ENCODE assay signal across 30 cellular contexts in genomic region chr2:103165836-103166235, GRCh38.
"Had no signal": no experiment of that assay in that cellular context is flagged by ENCODE, and none has a peak within 500 bp of the region (broad histone marks: within the 10 kb centered on the region; RNA-seq: fewer than 3 reads in every experiment).

No MANE protein-coding gene starts in this region.

- H3K9me3 ChIP-seq: MG63, SJCRH30 had no signal

- H3K36me3 Mint-ChIP-seq: activated CD4-positive, alpha-beta memory T cell treated with anti-CD3 and anti-CD28 coated beads for 36 hours; activated naive CD8-positive, alpha-beta T cell treated with anti-CD3 and anti-CD28 coated beads for 36 hours had no signal

- H3K4me3 ChIP-seq: MG63, SJCRH30, SK-N-MC had no signal

- H3K4me3 Mint-ChIP-seq: activated CD4-positive, alpha-beta memory T cell treated with anti-CD3 and anti-CD28 coated beads for 36 hours; activated CD4-positive, alpha-beta T cell treated with anti-CD3 and anti-CD28 coated beads for 36 hours; activated naive CD8-positive, alpha-beta T cell treated with anti-CD3 and anti-CD28 coated beads for 36 hours; T-helper 1 cell treated with Interleukin-12 subunit alpha and Interleukin-12 subunit beta and Interleukin-4 antibody, amounts not matched to agents 30 μg/mL and 1 μg/mL, for 36 hours; T-helper 2 cell treated with Interferon-gamma antibody and Interleukin-4, amounts not matched to agents 5 μg/mL and 100 μg/mL, for 36 hours had no signal

- H3K36me3 ChIP-seq: MG63, SJCRH30 had no signal

- H3K9me3 Mint-ChIP-seq: activated CD4-positive, alpha-beta memory T cell treated with anti-CD3 and anti-CD28 coated beads for 36 hours; T-helper 1 cell treated with Interleukin-12 subunit alpha and Interleukin-12 subunit beta and Interleukin-4 antibody, amounts not matched to agents 30 μg/mL and 1 μg/mL, for 36 hours; T-helper 2 cell treated with Interferon-gamma antibody and Interleukin-4, amounts not matched to agents 5 μg/mL and 100 μg/mL, for 36 hours had no signal

- H3K27me3 Mint-ChIP-seq: activated CD4-positive, alpha-beta memory T cell treated with anti-CD3 and anti-CD28 coated beads for 36 hours; activated CD4-positive, alpha-beta T cell treated with anti-CD3 and anti-CD28 coated beads for 36 hours; activated naive CD8-positive, alpha-beta T cell treated with anti-CD3 and anti-CD28 coated beads for 36 hours had no signal

- H3K27me3 ChIP-seq: MG63, SJCRH30 had no signal

- FAIRE-seq: TTC549 had no signal

- DNase-seq: activated CD4-positive, alpha-beta memory T cell treated with anti-CD3 and anti-CD28 coated beads for 36 hours; activated CD4-positive, alpha-beta T cell treated with anti-CD3 and anti-CD28 coated beads for 36 hours; activated CD4-positive, alpha-beta T cell treated with anti-CD3 and anti-CD28 coated beads, Interleukin-2, amount 50 U/mL, for 1 hour; activated CD8-positive, alpha-beta memory T cell treated with anti-CD3 and anti-CD28 coated beads, Interleukin-2, amount 50 U/mL, for 4 hours; activated effector memory CD4-positive, alpha-beta T cell treated with Interleukin-2 at 50 U/mL for 16 hours; activated naive CD4-positive, alpha-beta T cell treated with anti-CD3 and anti-CD28 coated beads, Interleukin-2, amount 50 U/mL, for 16 hours; activated naive CD8-positive, alpha-beta T cell treated with anti-CD3 and anti-CD28 coated beads for 36 hours; activated T-cell treated with anti-CD3 and anti-CD28 coated beads for 4 hours; activated T-cell treated with anti-CD3 and anti-CD28 coated beads, Interleukin-2, amount 50 U/mL, for 48 hours; amniotic stem cell; aorta; central memory CD4-positive, alpha-beta T cell; Kasumi-1; KG1; MG63; NCI-H1048; NCI-H1105 treated with DMSO at 0.1 percent for 48 hours; NCI-H1436; NCI-H1694; NCI-H1930; NCI-H2081 treated with DMSO at 0.1 percent for 48 hours; NCI-H446; NCI-H510A treated with DMSO at 0.1 percent for 48 hours; NCI-H774; SHP77; SJCRH30 had no signal

- H3K27ac Mint-ChIP-seq: activated CD4-positive, alpha-beta memory T cell treated with anti-CD3 and anti-CD28 coated beads for 36 hours; activated CD4-positive, alpha-beta T cell treated with anti-CD3 and anti-CD28 coated beads for 36 hours; activated naive CD8-positive, alpha-beta T cell treated with anti-CD3 and anti-CD28 coated beads for 36 hours; T-helper 1 cell treated with Interleukin-12 subunit alpha and Interleukin-12 subunit beta and Interleukin-4 antibody, amounts not matched to agents 30 μg/mL and 1 μg/mL, for 36 hours; T-helper 2 cell treated with Interferon-gamma antibody and Interleukin-4, amounts not matched to agents 5 μg/mL and 100 μg/mL, for 36 hours had no signal

- H3K4me1 Mint-ChIP-seq: activated CD4-positive, alpha-beta T cell treated with anti-CD3 and anti-CD28 coated beads for 36 hours; activated naive CD8-positive, alpha-beta T cell treated with anti-CD3 and anti-CD28 coated beads for 36 hours had no signal

- H3K27ac ChIP-seq: SJCRH30, SK-N-MC had no signal
